ENCODE assay signal across 8 cellular contexts in genomic region chr3:51686512-51687215, GRCh38. TPM values are rescaled to one million over a fixed set of nuclear protein-coding genes. Genes with fewer than 3 reads are reported as not detected.
DNase-seq lines count a peak whose midpoint lies in the region; ATAC-seq and TF ChIP-seq lines count a peak whose summit lies in the region.

No MANE protein-coding gene starts in this region.

- dilution Hi-C loops in mammary epithelial cell (cut with HindIII; ENCODE audit: low sequenced_read_pairs), result no loop called here

- no peak overlapping the region for H3K27ac ChIP-seq in mammary epithelial cell (ENCODE audit: insufficient read depth, low read depth, low read length)
- peak overlapping the region; percentile 60 for H3K27ac ChIP-seq in muscle layer of duodenum (ENCODE audit: low read length)

- H3K9me3 Mint-ChIP-seq in WTC11 (no peaks in the 10 kb centered on the region), mesothelial cell of epicardium (no peaks in the 10 kb centered on the region)

- H3K36me3 Mint-ChIP-seq in WTC11 (no peaks in the 10 kb centered on the region), mesothelial cell of epicardium (peaks cover 25% of the 10 kb centered on the region)

- H3K9me3 ChIP-seq in mammary epithelial cell (replicated peaks; ENCODE audit: insufficient read depth, low read length) (no peaks in the 10 kb centered on the region), muscle layer of duodenum (ENCODE audit: control insufficient read depth in 1 of 2, low read length in 2 of 2) (no peaks in the 10 kb centered on the region)

- H4K20me1 ChIP-seq in mammary epithelial cell (ENCODE audit: insufficient read depth, low read length), result no peaks in the 10 kb centered on the region

- TF ChIP-seq CTCF in GM10248 (IDR thresholded peaks at IDR 0.05; ENCODE audit: control extremely low read depth, extremely low read depth, low read depth, missing control alignments) (no peak), WTC11 (IDR thresholded peaks at IDR 0.05) (no peak), mammary epithelial cell (conservative IDR thresholded peaks at IDR 0.05 in 1 of 2, IDR thresholded peaks at IDR 0.05 in 1 of 2; ENCODE audit: extremely low read depth in 1 of 2, insufficient read depth in 1 of 2, low read depth in 1 of 2, low read length in 2 of 2) (no peak), mesothelial cell of epicardium (IDR thresholded peaks at IDR 0.05; ENCODE audit: unreplicated experiment) (no peak)

- no TSS peak for BruUV-seq in mammary epithelial cell (replicated peaks; lab: Mats Ljungman, UMichigan)

- H3K27me3 ChIP-seq in mammary epithelial cell (ENCODE audit: insufficient read depth, low read length) (no peaks in the 10 kb centered on the region), muscle layer of duodenum (ENCODE audit: low read depth, low read length) (no peaks in the 10 kb centered on the region)

- H3K9ac ChIP-seq in mammary epithelial cell (ENCODE audit: insufficient read depth, low read length), result no peak overlapping the region

- H3K79me2 ChIP-seq in mammary epithelial cell (ENCODE audit: insufficient read depth, low read length), result peaks cover 10% of the 10 kb centered on the region

- no peak overlapping the region for H3K4me3 ChIP-seq in mammary epithelial cell (replicated peaks in 1 of 3; ENCODE audit: insufficient read depth in 1 of 3, low read depth in 2 of 3, low read length in 3 of 3)
- H3K4me3 ChIP-seq in muscle layer of duodenum (ENCODE audit: low read depth in 1 of 2, low read length in 2 of 2), result no peak overlapping the region

- DNase-seq in GM10248 (ENCODE audit: extremely low spot score) (peak; percentile 57), WTC11 (ENCODE audit: low spot score) (no peak), mammary epithelial cell (peak; percentile 80), mesothelial cell of epicardium (ENCODE audit: low spot score in 2 of 2, unreplicated experiment in 2 of 2) (no peak)
- peak; percentile 85 for DNase-seq in stimulated activated naive CD8-positive, alpha-beta T cell treated with anti-CD3 and anti-CD28 coated beads, Interleukin-15, Interleukin-2, amounts not matched to agents 100 U/mL and 50 U/mL, for 24 hours

- POLR2A ChIA-PET in GM10248 (lab: Yijun Ruan, JAX), result no interaction called here
- POLR2A ChIA-PET in WTC11 (lab: Charles Lee), result no interaction called here

- H3K4me3 Mint-ChIP-seq in WTC11 (no peak overlapping the region), mesothelial cell of epicardium (no peak overlapping the region)

- CTCF ChIA-PET in GM10248 (lab: Yijun Ruan, JAX) (interaction anchor here (1.0 to 29.3 kb wide), 7 partner anchors 10 to 297 kb away, joined by 3 to 477 read pairs (median 5); partner anchors contain the start of gene DCAF1), WTC11 (lab: Charles Lee) (interaction anchor here (1.0 to 2.0 kb wide), 3 partner anchors 17 to 133 kb away, joined by 3 to 8 read pairs (median 4); no protein-coding TSS in a partner anchor), mammary epithelial cell (lab: Charles Lee; ENCODE audit: low non-redundant PET) (no interaction called here)

- peaks cover 3% of the 10 kb centered on the region for H3K36me3 ChIP-seq in mammary epithelial cell (ENCODE audit: insufficient read depth, low read length)
- peaks cover 34 to 49% of the 10 kb centered on the region in 2 donors for H3K36me3 ChIP-seq in muscle layer of duodenum (ENCODE audit: control insufficient read depth in 1 of 2, insufficient read depth in 2 of 2, low read length in 2 of 2)

- in situ Hi-C loops in mammary epithelial cell (cut with MboI; ENCODE audit: low sequenced_read_pairs in 2 of 2), result no loop called here

- peak overlapping the region; percentile 28 for H2AFZ ChIP-seq in mammary epithelial cell (ENCODE audit: low read depth, low read length)

- intact Hi-C loops in mammary epithelial cell (cut with micrococcal nuclease), result no loop called here

- H3K27me3 Mint-ChIP-seq in WTC11 (ENCODE audit: low read depth), result no peaks in the 10 kb centered on the region
- H3K27me3 Mint-ChIP-seq in mesothelial cell of epicardium (ENCODE audit: low read depth), result no peaks in the 10 kb centered on the region

- H3K4me1 ChIP-seq in mammary epithelial cell (ENCODE audit: insufficient read depth, low read length), result peaks cover 32% of the 10 kb centered on the region
- peaks cover 4 to 12% of the 10 kb centered on the region in 2 donors for H3K4me1 ChIP-seq in muscle layer of duodenum (ENCODE audit: control insufficient read depth in 1 of 2, insufficient read depth in 2 of 2, low read length in 2 of 2)

- WGBS in mammary epithelial cell (ENCODE audit: low coverage, missing lambda C conversion rate), result 66% methylated on average over 4 of the region's 10 CpGs

- H3K4me1 Mint-ChIP-seq in WTC11 (peaks cover 17% of the 10 kb centered on the region), mesothelial cell of epicardium (peaks cover 2% of the 10 kb centered on the region)

- ATAC-seq in HG03097 (IDR thresholded peaks at IDR 0.05; ENCODE audit: low FRiP score, unreplicated experiment) (peak; percentile 48), WTC11 (peak; percentile 20; the same call in 1 of the 2 replicates), GM21360 (IDR thresholded peaks at IDR 0.05; ENCODE audit: unreplicated experiment) (no peak)
- peak; percentile 88 for ATAC-seq in stimulated activated naive CD8-positive, alpha-beta T cell treated with anti-CD3 and anti-CD28 coated beads, Interleukin-15, Interleukin-2, amounts not matched to agents 100 U/mL and 50 U/mL, for 24 hours

- H3K4me2 ChIP-seq in mammary epithelial cell (ENCODE audit: insufficient read depth, low read depth, low read length), result peak overlapping the region; percentile 17

- 0 out of 2 replicates have a peak overlapping the region, but pooled peaks have one; percentile 64 for H3K27ac Mint-ChIP-seq in WTC11
- H3K27ac Mint-ChIP-seq in mesothelial cell of epicardium, result no peak overlapping the region

TF ChIP-seq in WTC11, 78 proteins besides CTCF, POLR2A, EP300 and RAD21 (continues in another document):
- TF ChIP-seq RELA (CRISPR knock-in tag; IDR thresholded peaks at IDR 0.05; ENCODE audit: borderline replicate concordance) (no peak), PRRX2 (CRISPR knock-in tag; IDR thresholded peaks at IDR 0.05) (no peak), NFYB (CRISPR knock-in tag; conservative IDR thresholded peaks at IDR 0.05; ENCODE audit: low read depth) (no peak), ZNF671 (CRISPR knock-in tag; IDR thresholded peaks at IDR 0.05) (no peak), AR (CRISPR knock-in tag; IDR thresholded peaks at IDR 0.05) (no peak), ZBTB21 (CRISPR knock-in tag; IDR thresholded peaks at IDR 0.05; ENCODE audit: borderline replicate concordance) (no peak), ATF6 (CRISPR knock-in tag; IDR thresholded peaks at IDR 0.05) (no peak), KAT7 (CRISPR knock-in tag; IDR thresholded peaks at IDR 0.05; ENCODE audit: borderline replicate concordance) (no peak), NR3C1 (CRISPR knock-in tag; conservative IDR thresholded peaks at IDR 0.05; ENCODE audit: low read depth) (no peak), ZMAT4 (CRISPR knock-in tag; IDR thresholded peaks at IDR 0.05) (no peak), ZNF263 (CRISPR knock-in tag; IDR thresholded peaks at IDR 0.05; ENCODE audit: low read depth) (no peak), GRHL2 (CRISPR knock-in tag; IDR thresholded peaks at IDR 0.05; ENCODE audit: insufficient replicate concordance, severe bottlenecking) (no peak)

RNA-seq across cellular contexts. Expression of gene TEX264, which starts 15.6 kb away (rescaled TPM):
- 11.8 to 17.5 TPM (median 17.5 TPM) in 3 replicates for total RNA-seq in WTC11 (2021)
- 10 to 100 TPM; 36.0 to 49.7 TPM for total RNA-seq in mammary epithelial cell
- 69.5 TPM for polyA plus RNA-seq in mammary epithelial cell
- 35.8 TPM for polyA minus RNA-seq in mammary epithelial cell
- 37.8 to 39.7 TPM (median 38.6 TPM) in 3 replicates for total RNA-seq in mesothelial cell of epicardium

RNA-seq across cellular contexts. Expression of gene GRM2, which starts 20.2 kb away (rescaled TPM):
- total RNA-seq in WTC11 (2021) (2.8 to 4.1 TPM (median 3.7 TPM) in 3 replicates), mammary epithelial cell (under 1 TPM; under 0.01 to 0.12 TPM), mesothelial cell of epicardium (0.66 to 1.0 TPM (median 0.98 TPM) in 3 replicates)
- polyA plus RNA-seq in mammary epithelial cell, result 0.09 TPM
- polyA minus RNA-seq in mammary epithelial cell, result not detected

Comparison
In these comparisons a context has a peak if more than half of its experiments do, and no peak if none do; other contexts are left out.
1. DNase-seq: peak in GM10248 (single experiment), mammary epithelial cell (single experiment) and stimulated activated naive CD8-positive, alpha-beta T cell treated with anti-CD3 and anti-CD28 coated beads, Interleukin-15, Interleukin-2, amounts not matched to agents 100 U/mL and 50 U/mL, for 24 hours (single experiment); none in WTC11 (single experiment) and mesothelial cell of epicardium (0 of 2).